11 cellular contexts compared by ENCODE assay signal in genomic region chr12:52252175-52252615, GRCh38. TPM values are rescaled to one million over a fixed set of nuclear protein-coding genes. Genes with fewer than 3 reads are reported as not detected.
DNase-seq lines count a peak whose midpoint lies in the region; ATAC-seq and TF ChIP-seq lines count a peak whose summit lies in the region.
"Not testable (repeated sequence)": the region's sequence is repeated elsewhere in the genome, so short reads cannot be mapped to it uniquely, and the experiment has no call there.
"Had no signal": no experiment of that assay in that cellular context is flagged by ENCODE, and none has a peak within 500 bp of the region (broad histone marks: within the 10 kb centered on the region; RNA-seq: fewer than 3 reads in every experiment).

No MANE protein-coding gene starts in this region.

- not testable (repeated sequence) for H3K4me3 Mint-ChIP-seq in Caco-2 (ENCODE audit: unreplicated experiment); GM23338; T-helper 2 cell treated with Interferon-gamma antibody and Interleukin-4, amounts not matched to agents 5 μg/mL and 100 μg/mL, for 36 hours; endothelial cell (ENCODE audit: unreplicated experiment); natural killer cell treated with Interleukin-12 subunit alpha and Interleukin-12 subunit beta and Interleukin-15 and Interleukin-18, amount 100 ng/mL, for 72 hours; type B pancreatic cell

- H3K27ac Mint-ChIP-seq in Caco-2 (ENCODE audit: unreplicated experiment), result peak overlapping the region; percentile 72
- H3K27ac Mint-ChIP-seq in GM23338; endothelial cell (ENCODE audit: unreplicated experiment); type B pancreatic cell: not testable (repeated sequence)
- peak overlapping the region; percentile 89 for H3K27ac Mint-ChIP-seq in T-helper 2 cell treated with Interferon-gamma antibody and Interleukin-4, amounts not matched to agents 5 μg/mL and 100 μg/mL, for 36 hours
- H3K27ac Mint-ChIP-seq in natural killer cell treated with Interleukin-12 subunit alpha and Interleukin-12 subunit beta and Interleukin-15 and Interleukin-18, amount 100 ng/mL, for 72 hours, result peak overlapping the region; percentile 4 to 9

- H3K27me3 ChIP-seq in Caco-2 (replicated peaks; ENCODE audit: control insufficient read depth, insufficient read depth, low read length), result not testable (repeated sequence)
- peaks cover 44% of the 10 kb centered on the region for H3K27me3 ChIP-seq in GM23338 (ENCODE audit: insufficient read depth)

- not testable (repeated sequence) for H3K4me1 ChIP-seq in Caco-2; GM23338 (ENCODE audit: insufficient read depth)

- not testable (repeated sequence) for H3K4me3 ChIP-seq in Caco-2 (ENCODE audit: low read depth, low read length); GM23338

- H4K20me1 ChIP-seq in GM23338 (replicated peaks; ENCODE audit: insufficient read depth), result not testable (repeated sequence)

- not testable (repeated sequence) for BruUV-seq in Caco-2 (replicated peaks; lab: Mats Ljungman, UMichigan)

- CTCF ChIA-PET in Caco-2 (lab: Charles Lee), result interaction anchor here (1.3 kb wide), 1 partner anchor 95 kb away, joined by 3 read pairs; no protein-coding TSS in a partner anchor

- H3K79me2 ChIP-seq in GM23338 (replicated peaks; ENCODE audit: insufficient read depth), result not testable (repeated sequence)

- H3K36me3 ChIP-seq in Caco-2 (ENCODE audit: control insufficient read depth, insufficient read depth, low read length); GM23338 (ENCODE audit: insufficient read depth): not testable (repeated sequence)

- ATAC-seq in GM23338, result peak; percentile 21
- not testable (repeated sequence) for ATAC-seq in natural killer cell treated with Interleukin-12 subunit alpha and Interleukin-12 subunit beta and Interleukin-15 and Interleukin-18, amount 100 ng/mL, for 72 hours

- not testable (repeated sequence) for H2AFZ ChIP-seq in GM23338

- H3K27me3 Mint-ChIP-seq in Caco-2 (ENCODE audit: insufficient read depth, unreplicated experiment), result not testable (repeated sequence)
- H3K27me3 Mint-ChIP-seq in GM23338 (ENCODE audit: insufficient read depth, low read depth, poor library complexity) (peaks cover 48% of the 10 kb centered on the region), endothelial cell (ENCODE audit: unreplicated experiment) (peaks cover 22% of the 10 kb centered on the region), type B pancreatic cell (peaks cover 77% of the 10 kb centered on the region)
- H3K27me3 Mint-ChIP-seq in T-helper 2 cell treated with Interferon-gamma antibody and Interleukin-4, amounts not matched to agents 5 μg/mL and 100 μg/mL, for 36 hours (ENCODE audit: low read depth), result peaks cover 37% of the 10 kb centered on the region
- H3K27me3 Mint-ChIP-seq in natural killer cell treated with Interleukin-12 subunit alpha and Interleukin-12 subunit beta and Interleukin-15 and Interleukin-18, amount 100 ng/mL, for 72 hours, result peaks cover 31 to 40% of the 10 kb centered on the region in 2 donors

- intact Hi-C loops in Caco-2 (cut with micrococcal nuclease; ENCODE audit: unreplicated experiment), result not testable (repeated sequence)

- not testable (repeated sequence) for H3K9me3 ChIP-seq in Caco-2

- DNase-seq in Caco-2, result peak in 1 of 2 experiments; percentile 45
- DNase-seq in GM23338 (ENCODE audit: low spot score), result peak; percentile 56
- peak; percentile 55 for DNase-seq in NCI-H226
- DNase-seq in T-helper 2 cell treated with Interferon-gamma antibody and Interleukin-4, amounts not matched to agents 5 μg/mL and 100 μg/mL, for 36 hours (ENCODE audit: low spot score); natural killer cell treated with Interleukin-12 subunit alpha and Interleukin-12 subunit beta and Interleukin-15 and Interleukin-18, amount 100 ng/mL, for 72 hours (ENCODE audit: low spot score); type B pancreatic cell (ENCODE audit: extremely low spot score, unreplicated experiment): not testable (repeated sequence)
- peak; percentile 48 for DNase-seq in activated effector memory CD4-positive, alpha-beta T cell treated with anti-CD3 and anti-CD28 coated beads, Interleukin-2, amount 50 U/mL, for 16 hours
- DNase-seq in endothelial cell (ENCODE audit: low spot score), result peak; percentile 50

- not testable (repeated sequence) for H3F3A ChIP-seq in GM23338 (replicated peaks; ENCODE audit: low read depth)

- TF ChIP-seq CTCF in Caco-2 (IDR thresholded peaks at IDR 0.05; ENCODE audit: insufficient read depth in 1 of 2, low read depth in 1 of 2, low read length in 1 of 2, severe bottlenecking in 1 of 2, unreplicated experiment in 1 of 2), result peak; percentile 23 to 30
- TF ChIP-seq CTCF in GM23338 (conservative IDR thresholded peaks at IDR 0.05; ENCODE audit: low read depth in 2 of 2), result peak; percentile 58 to 69
- not testable (repeated sequence) for TF ChIP-seq CTCF in endothelial cell (IDR thresholded peaks at IDR 0.05; ENCODE audit: unreplicated experiment)
- TF ChIP-seq CTCF in type B pancreatic cell (conservative IDR thresholded peaks at IDR 0.05), result peak; percentile 41

- POLR2A ChIA-PET in Caco-2 (lab: Charles Lee), result not testable (repeated sequence)

- H3K4me2 ChIP-seq in GM23338, result not testable (repeated sequence)

- H3K27ac ChIP-seq in GM23338 (ENCODE audit: low read depth), result not testable (repeated sequence)

- H3K36me3 Mint-ChIP-seq in Caco-2 (ENCODE audit: insufficient read depth, unreplicated experiment); GM23338 (ENCODE audit: low read depth); endothelial cell (ENCODE audit: low read depth, unreplicated experiment); natural killer cell treated with Interleukin-12 subunit alpha and Interleukin-12 subunit beta and Interleukin-15 and Interleukin-18, amount 100 ng/mL, for 72 hours; type B pancreatic cell: not testable (repeated sequence)
- H3K36me3 Mint-ChIP-seq in T-helper 2 cell treated with Interferon-gamma antibody and Interleukin-4, amounts not matched to agents 5 μg/mL and 100 μg/mL, for 36 hours (ENCODE audit: low read depth), result peaks cover 15% of the 10 kb centered on the region

- H3K4me1 Mint-ChIP-seq in Caco-2 (ENCODE audit: low read depth, unreplicated experiment), result not testable (repeated sequence)
- H3K4me1 Mint-ChIP-seq in GM23338 (peaks cover 30% of the 10 kb centered on the region), endothelial cell (ENCODE audit: unreplicated experiment) (peaks cover 18% of the 10 kb centered on the region), type B pancreatic cell (ENCODE audit: unreplicated experiment) (peaks cover 16% of the 10 kb centered on the region)
- H3K4me1 Mint-ChIP-seq in T-helper 2 cell treated with Interferon-gamma antibody and Interleukin-4, amounts not matched to agents 5 μg/mL and 100 μg/mL, for 36 hours (ENCODE audit: low read depth), result peaks cover 33% of the 10 kb centered on the region
- H3K4me1 Mint-ChIP-seq in natural killer cell treated with Interleukin-12 subunit alpha and Interleukin-12 subunit beta and Interleukin-15 and Interleukin-18, amount 100 ng/mL, for 72 hours (ENCODE audit: low read depth in 2 of 2), result peaks cover 17 to 27% of the 10 kb centered on the region in 2 donors

- not testable (repeated sequence) for H3K9me2 ChIP-seq in GM23338 (ENCODE audit: insufficient read depth)

- not testable (repeated sequence) for H3K9me3 Mint-ChIP-seq in Caco-2 (ENCODE audit: unreplicated experiment); GM23338; T-helper 2 cell treated with Interferon-gamma antibody and Interleukin-4, amounts not matched to agents 5 μg/mL and 100 μg/mL, for 36 hours; endothelial cell (ENCODE audit: unreplicated experiment); natural killer cell treated with Interleukin-12 subunit alpha and Interleukin-12 subunit beta and Interleukin-15 and Interleukin-18, amount 100 ng/mL, for 72 hours; type B pancreatic cell

RNA-seq across cellular contexts. Expression of gene KRT7, which starts 19.2 kb away (rescaled TPM):
- total RNA-seq in Caco-2 (2022), result 13.9 and 19.9 TPM in 2 replicates
- total RNA-seq in GM23338 (2014; rRNA removed; shearing (Covaris generic)), result 9.4 and 11.7 TPM in 2 replicates
- polyA plus RNA-seq in GM23338 (2016; fragmentation: Nextera tagmentation; extraction: Ambion mirVana), result 6.5 and 16.4 TPM in 2 replicates
- not detected for total RNA-seq in endothelial cell (ENCODE audit: unreplicated experiment)
- total RNA-seq in natural killer cell treated with Interleukin-12 subunit alpha and Interleukin-12 subunit beta and Interleukin-15 and Interleukin-18, amount 100 ng/mL, for 72 hours, result 1 to 10 TPM; 2.6 to 6.1 TPM
- 125 and 293 TPM in 2 replicates for total RNA-seq in type B pancreatic cell (ENCODE audit: low replicate concordance)

RNA-seq across cellular contexts. Expression of gene KRT86, which starts 22.2 kb away (rescaled TPM):
- total RNA-seq in Caco-2 (2022) (not detected in 2 replicates), endothelial cell (ENCODE audit: unreplicated experiment) (not detected), type B pancreatic cell (ENCODE audit: low replicate concordance) (0.14 TPM in 1 of 2 replicates, not detected in the other)
- total RNA-seq in GM23338 (2014; rRNA removed; shearing (Covaris generic)), result not detected in 2 replicates
- 0.16 and 0.30 TPM in 2 replicates for polyA plus RNA-seq in GM23338 (2016; fragmentation: Nextera tagmentation; extraction: Ambion mirVana)
- under 1 TPM in 1 of 2 donors, not detected in 1; 0.43 TPM for total RNA-seq in natural killer cell treated with Interleukin-12 subunit alpha and Interleukin-12 subunit beta and Interleukin-15 and Interleukin-18, amount 100 ng/mL, for 72 hours
- total RNA-seq: Peyer's patch, right lobe of liver had no signal
- polyA plus RNA-seq: liver had no signal

RNA-seq across cellular contexts. Expression of gene KRT81, which starts 39.1 kb away (rescaled TPM):
- total RNA-seq in Caco-2 (2022), result 0.28 and 0.45 TPM in 2 replicates
- total RNA-seq in GM23338 (2014; rRNA removed; shearing (Covaris generic)), result not detected in 2 replicates
- polyA plus RNA-seq in GM23338 (2016; fragmentation: Nextera tagmentation; extraction: Ambion mirVana), result not detected in 2 replicates
- not detected for total RNA-seq in endothelial cell (ENCODE audit: unreplicated experiment)
- total RNA-seq in natural killer cell treated with Interleukin-12 subunit alpha and Interleukin-12 subunit beta and Interleukin-15 and Interleukin-18, amount 100 ng/mL, for 72 hours, result under 1 TPM in 1 of 2 donors, not detected in 1; 0.22 TPM
- 0.31 TPM in 2 replicates for total RNA-seq in type B pancreatic cell (ENCODE audit: low replicate concordance)
- total RNA-seq: liver, Peyer's patch had no signal
- polyA plus RNA-seq: liver had no signal
